ENCODE assay signal across 26 cellular contexts in the genomic region with DNA sequence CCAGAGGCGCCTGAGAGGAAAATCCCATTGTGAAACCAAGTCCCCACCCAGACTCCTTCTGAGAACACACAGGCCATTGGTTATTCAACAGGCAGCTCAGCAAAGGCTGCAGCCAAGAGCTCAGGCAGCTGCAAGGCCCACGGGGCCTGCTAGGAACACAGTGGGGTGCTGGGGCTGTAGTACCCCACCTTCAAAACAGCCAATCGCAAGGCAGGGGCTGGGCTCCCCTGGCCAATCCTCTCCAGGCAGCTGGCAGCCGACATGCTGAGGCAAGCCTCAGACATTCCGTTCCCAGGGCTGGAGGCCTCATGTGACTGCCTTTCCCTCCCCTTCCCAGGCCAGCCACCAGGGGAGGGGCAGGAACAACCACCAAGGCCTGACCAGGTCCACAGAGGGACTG. TPM values are rescaled to one million over a fixed set of nuclear protein-coding genes. Genes with fewer than 3 reads are reported as not detected.
DNase-seq lines count a peak whose midpoint lies in the region; ATAC-seq, FAIRE-seq and TF ChIP-seq lines count a peak whose summit lies in the region.
"Had no signal": no experiment of that assay in that cellular context is flagged by ENCODE, and none has a peak within 500 bp of the region (broad histone marks: within the 10 kb centered on the region; RNA-seq: fewer than 3 reads in every experiment).

No MANE protein-coding gene starts in this region.

- FAIRE-seq in A549 (lab: Jason Lieb, UNC) = no peak
- FAIRE-seq: D721Med, kidney had no signal

- H3K9me3 Mint-ChIP-seq in WTC11 = no peaks in the 10 kb centered on the region
- no peaks in the 10 kb centered on the region for H3K9me3 Mint-ChIP-seq in osteocyte (ENCODE audit: unreplicated experiment)
- no peaks in the 10 kb centered on the region for H3K9me3 Mint-ChIP-seq in CD4-positive, alpha-beta T cell
- H3K9me3 Mint-ChIP-seq: activated naive CD4-positive, alpha-beta T cell treated with anti-CD3 and anti-CD28 coated beads for 36 hours; activated T-cell treated with anti-CD3 and anti-CD28 coated beads, Interleukin-2, amount 50 U/mL, for 4 hours; H9; naive thymus-derived CD4-positive, alpha-beta T cell had no signal

- no peak for DNase-seq in A549 (ENCODE audit: low read depth in 1 of 2, low spot score in 1 of 2)
- DNase-seq in WTC11 (ENCODE audit: low spot score) = no peak
- DNase-seq in left ventricle myocardium superior = no peak
- DNase-seq in osteocyte (ENCODE audit: extremely low spot score, unreplicated experiment) = peak; percentile 73
- DNase-seq in CD4-positive, alpha-beta T cell = no peak
- no peak for DNase-seq in esophagus muscularis mucosa (ENCODE audit: extremely low spot score)
- no peak for DNase-seq in NCI-H2029 treated with DMSO at 0.1 percent for 48 hours (lab: John Stamatoyannopoulos, UW)
- DNase-seq: ACHN; activated CD4-positive, CD25-positive, alpha-beta regulatory T cell treated with anti-CD3 and anti-CD28 coated beads, Interleukin-2, amount 50 U/mL, for 72 hours; activated naive CD4-positive, alpha-beta T cell treated with anti-CD3 and anti-CD28 coated beads for 36 hours; activated T-cell treated with anti-CD3 and anti-CD28 coated beads, Interleukin-2, amount 50 U/mL, for 4 hours; foreskin melanocyte; H9; KBM-7; kidney; MM.1S; naive thymus-derived CD4-positive, alpha-beta T cell; NCI-H1436; NCI-H526; T-helper 9 cell; uterus had no signal

- H3K4me3 ChIP-seq in A549 (no peak overlapping the region), esophagus muscularis mucosa (no peak overlapping the region)
- H3K4me3 ChIP-seq: BLaER1 treated with 17β-estradiol and CSF1 and Interleukin-3, amounts not matched to agents 10 nM and 100 nM; uterus had no signal

- no peaks in the 10 kb centered on the region for H3K4me1 ChIP-seq in A549
- H3K4me1 ChIP-seq in esophagus muscularis mucosa = no peaks in the 10 kb centered on the region
- H3K4me1 ChIP-seq: BLaER1 treated with 17β-estradiol and CSF1 and Interleukin-3, amounts not matched to agents 10 nM and 100 nM; uterus had no signal

- ATAC-seq in A549 (peak; percentile 52 to 76; a peak in 5 of 6 replicates), WTC11 (peak; percentile 91), left ventricle myocardium superior (peak; percentile 94), HG03045 (IDR thresholded peaks at IDR 0.05; ENCODE audit: unreplicated experiment) (no peak)
- no peak for ATAC-seq in CD4-positive, alpha-beta T cell (ENCODE audit: poor library complexity)
- ATAC-seq: activated T-cell treated with anti-CD3 and anti-CD28 coated beads, Interleukin-2, amount 50 U/mL, for 4 hours; naive thymus-derived CD4-positive, alpha-beta T cell had no signal

- TF ChIP-seq RAD21 in A549 (conservative IDR thresholded peaks at IDR 0.05 in 1 of 2, IDR thresholded peaks at IDR 0.05 in 1 of 2) = no peak

- H3K4me3 Mint-ChIP-seq in WTC11 = no peak overlapping the region
- no peak overlapping the region for H3K4me3 Mint-ChIP-seq in osteocyte (ENCODE audit: unreplicated experiment)
- no peak overlapping the region for H3K4me3 Mint-ChIP-seq in CD4-positive, alpha-beta T cell
- H3K4me3 Mint-ChIP-seq: activated naive CD4-positive, alpha-beta T cell treated with anti-CD3 and anti-CD28 coated beads for 36 hours; activated T-cell treated with anti-CD3 and anti-CD28 coated beads, Interleukin-2, amount 50 U/mL, for 4 hours; H9; naive thymus-derived CD4-positive, alpha-beta T cell had no signal

- H3K27ac Mint-ChIP-seq in WTC11 (no peak overlapping the region), osteocyte (ENCODE audit: unreplicated experiment) (no peak overlapping the region)
- no peak overlapping the region for H3K27ac Mint-ChIP-seq in CD4-positive, alpha-beta T cell
- H3K27ac Mint-ChIP-seq: activated naive CD4-positive, alpha-beta T cell treated with anti-CD3 and anti-CD28 coated beads for 36 hours; H9; naive thymus-derived CD4-positive, alpha-beta T cell had no signal

- H3K27me3 Mint-ChIP-seq in WTC11 (ENCODE audit: low read depth) = no peaks in the 10 kb centered on the region
- H3K27me3 Mint-ChIP-seq in osteocyte (ENCODE audit: unreplicated experiment) = no peaks in the 10 kb centered on the region
- H3K27me3 Mint-ChIP-seq in CD4-positive, alpha-beta T cell = no peaks in the 10 kb centered on the region
- H3K27me3 Mint-ChIP-seq: naive thymus-derived CD4-positive, alpha-beta T cell had no signal

- H3K36me3 Mint-ChIP-seq in WTC11 (no peaks in the 10 kb centered on the region), osteocyte (ENCODE audit: unreplicated experiment) (no peaks in the 10 kb centered on the region)
- H3K36me3 Mint-ChIP-seq in CD4-positive, alpha-beta T cell (ENCODE audit: low read depth) = no peaks in the 10 kb centered on the region
- H3K36me3 Mint-ChIP-seq: naive thymus-derived CD4-positive, alpha-beta T cell had no signal

- WGBS in A549 (ENCODE audit: missing lambda C conversion rate) = no CpG with 5 or more reads among the region's 5 CpGs
- no CpG with 5 or more reads among the region's 5 CpGs for WGBS in esophagus muscularis mucosa

- TF ChIP-seq POLR2A in A549 (IDR thresholded peaks at IDR 0.05; ENCODE audit: low read length) (no peak), esophagus muscularis mucosa (IDR thresholded peaks at IDR 0.05; ENCODE audit: low read depth) (no peak)

- TF ChIP-seq CTCF in A549 (IDR thresholded peaks at IDR 0.05) = no peak
- no peak for TF ChIP-seq CTCF in WTC11 (IDR thresholded peaks at IDR 0.05)
- no peak for TF ChIP-seq CTCF in osteocyte (IDR thresholded peaks at IDR 0.05)
- no peak for TF ChIP-seq CTCF in CD4-positive, alpha-beta T cell (IDR thresholded peaks at IDR 0.05)
- TF ChIP-seq CTCF in esophagus muscularis mucosa (IDR thresholded peaks at IDR 0.05) = no peak

- H3K9me3 ChIP-seq in A549 (no peaks in the 10 kb centered on the region), esophagus muscularis mucosa (no peaks in the 10 kb centered on the region)
- no peaks in the 10 kb centered on the region for H3K9me3 ChIP-seq in CD4-positive, alpha-beta T cell (ENCODE audit: control insufficient read depth, low read length)
- H3K9me3 ChIP-seq: BLaER1 treated with 17β-estradiol and CSF1 and Interleukin-3, amounts not matched to agents 10 nM and 100 nM; uterus had no signal

- TF ChIP-seq EP300 in A549 (IDR thresholded peaks at IDR 0.05) (no peak), esophagus muscularis mucosa (IDR thresholded peaks at IDR 0.05) (no peak)

- no peak overlapping the region for H3K27ac ChIP-seq in A549
- no peak overlapping the region for H3K27ac ChIP-seq in CD4-positive, alpha-beta T cell (ENCODE audit: low read depth, low read length)
- H3K27ac ChIP-seq in esophagus muscularis mucosa (replicated peaks in 1 of 4) = no peak overlapping the region
- H3K27ac ChIP-seq: BLaER1 treated with 17β-estradiol and CSF1 and Interleukin-3, amounts not matched to agents 10 nM and 100 nM; RWPE1; uterus had no signal

- CTCF ChIA-PET in A549 (lab: Yijun Ruan, JAX) (interaction anchor here (1.0 to 1.4 kb wide), 2 partner anchors 8 to 23 kb away, joined by 3 to 4 read pairs; no protein-coding TSS in a partner anchor), WTC11 (lab: Charles Lee) (interaction anchor here (1.0 to 8.1 kb wide), 5 partner anchors 13 to 776 kb away, joined by 3 to 75 read pairs (median 4); partner anchors contain the start of gene DGCR6)
- CTCF ChIA-PET in CD4-positive, alpha-beta T cell (lab: Charles Lee) = no interaction called here

- POLR2A ChIA-PET in A549 (lab: Yijun Ruan, JAX) = no interaction called here
- POLR2A ChIA-PET in WTC11 (lab: Charles Lee) = interaction anchor here (0.6 to 1.7 kb wide), 5 partner anchors 9 to 24 kb away, joined by 3 to 8 read pairs (median 3); partner anchors contain the start of gene DGCR6
- POLR2A ChIA-PET in CD4-positive, alpha-beta T cell (lab: Charles Lee) = no interaction called here

- intact Hi-C loops in left ventricle myocardium superior (cut with micrococcal nuclease) (no loop called here), esophagus muscularis mucosa (cut with DNase I) (no loop called here)
- intact Hi-C loops in CD4-positive, alpha-beta T cell (cut with DNase I, micrococcal nuclease) = no loop called here

- no peaks in the 10 kb centered on the region for H3K36me3 ChIP-seq in esophagus muscularis mucosa
- H3K36me3 ChIP-seq: BLaER1 treated with 17β-estradiol and CSF1 and Interleukin-3, amounts not matched to agents 10 nM and 100 nM; uterus had no signal

- no peaks in the 10 kb centered on the region for H3K27me3 ChIP-seq in CD4-positive, alpha-beta T cell (ENCODE audit: control insufficient read depth, insufficient read depth, low read length)
- H3K27me3 ChIP-seq in esophagus muscularis mucosa = no peaks in the 10 kb centered on the region
- H3K27me3 ChIP-seq: BLaER1 treated with 17β-estradiol and CSF1 and Interleukin-3, amounts not matched to agents 10 nM and 100 nM; uterus had no signal

- H3K4me2 ChIP-seq in A549 = no peak overlapping the region
- H3K4me2 ChIP-seq: BLaER1 treated with 17β-estradiol and CSF1 and Interleukin-3, amounts not matched to agents 10 nM and 100 nM had no signal

- no peaks in the 10 kb centered on the region for H3K4me1 Mint-ChIP-seq in WTC11
- H3K4me1 Mint-ChIP-seq in osteocyte (ENCODE audit: unreplicated experiment) = no peaks in the 10 kb centered on the region
- no peaks in the 10 kb centered on the region for H3K4me1 Mint-ChIP-seq in CD4-positive, alpha-beta T cell (ENCODE audit: low read depth)
- H3K4me1 Mint-ChIP-seq: H9; naive thymus-derived CD4-positive, alpha-beta T cell had no signal

TF ChIP-seq in A549, 52 proteins besides CTCF, POLR2A, EP300 and RAD21:
- no peak for TF ChIP-seq FOSB (CRISPR knock-in tag; IDR thresholded peaks at IDR 0.05)

TF ChIP-seq in WTC11, 78 proteins besides CTCF, POLR2A, EP300 and RAD21 (continues in another document):
- TF ChIP-seq ZNF232 (CRISPR knock-in tag; IDR thresholded peaks at IDR 0.05) = no peak
- TF ChIP-seq TP53 (CRISPR knock-in tag; IDR thresholded peaks at IDR 0.05) = no peak

RNA-seq across cellular contexts. Expression of gene PRODH, which starts 6.6 kb away (rescaled TPM):
- 0.46 and 0.58 TPM in 2 replicates for polyA plus RNA-seq in A549 (2011; rRNA removed)
- 0.32 and 0.46 TPM in 2 replicates for polyA plus RNA-seq in A549 (2012; cell fraction: cytosol; rRNA removed)
- 6.8 and 7.1 TPM in 2 replicates for polyA plus RNA-seq in A549 (2012; cell fraction: nucleus; rRNA removed)
- polyA plus RNA-seq in A549 (2017; fragmentation: RNase III; extraction: RNeasy Plus Mini Kit Qiagen cat#74134 plus additional on column Dnase treatment) = 1.5 to 2.4 TPM (median 2.3 TPM) in 3 replicates
- polyA minus RNA-seq in A549 (2011; rRNA and poly(A)+ RNA removed) = 0.78 and 1.4 TPM in 2 replicates
- 42.6 to 97.3 TPM (median 56.1 TPM) in 3 replicates for total RNA-seq in WTC11 (2021)
- total RNA-seq in left ventricle myocardium superior = 9.1 TPM
- 11.2 and 12.0 TPM in 2 replicates for total RNA-seq in osteocyte
- total RNA-seq in CD4-positive, alpha-beta T cell = not detected
- total RNA-seq in esophagus muscularis mucosa = 1 to 10 TPM; 1.4 to 7.2 (median 3.9) TPM
- total RNA-seq: osteoblast had no signal

RNA-seq across cellular contexts. Expression of gene DGCR6, which starts 23.3 kb away (rescaled TPM):
- polyA plus RNA-seq in A549 (2011; rRNA removed) = 0.67 and 1.2 TPM in 2 replicates
- polyA plus RNA-seq in A549 (2012; cell fraction: cytosol; rRNA removed) = 1.3 and 1.8 TPM in 2 replicates
- 2.9 and 3.7 TPM in 2 replicates for polyA plus RNA-seq in A549 (2012; cell fraction: nucleus; rRNA removed)
- 2.5 to 2.6 TPM (median 2.5 TPM) in 3 replicates for polyA plus RNA-seq in A549 (2017; fragmentation: RNase III; extraction: RNeasy Plus Mini Kit Qiagen cat#74134 plus additional on column Dnase treatment)
- 0.99 and 3.1 TPM in 2 replicates for polyA minus RNA-seq in A549 (2011; rRNA and poly(A)+ RNA removed)
- total RNA-seq in WTC11 (2021) = 2.4 to 4.7 TPM (median 3.8 TPM) in 3 replicates
- 11.2 TPM for total RNA-seq in left ventricle myocardium superior
- 4.3 and 5.2 TPM in 2 replicates for total RNA-seq in osteocyte
- 10 to 100 TPM; 14.6 to 15.3 TPM for total RNA-seq in CD4-positive, alpha-beta T cell
- total RNA-seq in esophagus muscularis mucosa = 1 to 10 TPM; 1.2 to 5.5 (median 2.2) TPM

Comparison
In these comparisons a context has a peak if more than half of its experiments do, and no peak if none do; other contexts are left out.
1. ATAC-seq: peak in A549 (2 of 2), WTC11 (single experiment) and left ventricle myocardium superior (single experiment); none in HG03045 (single experiment) and CD4-positive, alpha-beta T cell (single experiment).